Comparison of ENCODE assay signal across 22 cellular contexts in genomic region chr20:54726687-54727086, GRCh38.
A peak's percentile ranks its signal among the peaks of the same experiment; 100 is the strongest.
DNase-seq lines count a peak whose midpoint lies in the region; ATAC-seq and TF ChIP-seq lines count a peak whose summit lies in the region.
"Had no signal": no experiment of that assay in that cellular context is flagged by ENCODE, and none has a peak within 500 bp of the region (broad histone marks: within the 10 kb centered on the region; RNA-seq: fewer than 3 reads in every experiment).

No MANE protein-coding gene starts in this region.

- no TSS peak for BruUV-seq in A673 (replicated peaks; lab: Mats Ljungman, UMichigan)

- H3K36me3 ChIP-seq in A673 (ENCODE audit: insufficient read depth, low read length, poor library complexity, severe bottlenecking) (no peaks in the 10 kb centered on the region), RWPE2 (ENCODE audit: low read depth) (no peaks in the 10 kb centered on the region), spleen (no peaks in the 10 kb centered on the region)
- H3K36me3 ChIP-seq: suprapubic skin had no signal

- TF ChIP-seq CTCF in A673 (conservative IDR thresholded peaks at IDR 0.05; ENCODE audit: low read depth, low read length) (peak; percentile 25; the same call in 1 of the 2 replicates), NB4 (IDR thresholded peaks at IDR 0.05; ENCODE audit: low read depth, low read length) (no peak), RWPE2 (IDR thresholded peaks at IDR 0.05; ENCODE audit: poor library complexity, severe bottlenecking) (peak; percentile 33), spleen (IDR thresholded peaks at IDR 0.05 in 8 of 11, conservative IDR thresholded peaks at IDR 0.05 in 3 of 11) (no peak)

- CTCF ChIA-PET in A673 (lab: Charles Lee): no interaction called here

- no peak for TF ChIP-seq POLR2A in NB4 (IDR thresholded peaks at IDR 0.05; ENCODE audit: extremely low read depth, insufficient read length)
- TF ChIP-seq POLR2A in spleen (IDR thresholded peaks at IDR 0.05): no peak

- H3K4me3 ChIP-seq in A673 (ENCODE audit: low read depth, low read length, poor library complexity, severe bottlenecking) (no peak overlapping the region), NB4 (ENCODE audit: low read depth, low read length) (no peak overlapping the region), RWPE2 (ENCODE audit: severe bottlenecking) (no peak overlapping the region), spleen (no peak overlapping the region)
- H3K4me3 ChIP-seq: skin epidermis, suprapubic skin had no signal

- no peaks in the 10 kb centered on the region for H3K36me3 Mint-ChIP-seq in activated T-helper 2 cell treated with anti-CD3 and anti-CD28 coated beads, Interferon-gamma antibody, Interleukin-2, Interleukin-4, amounts not matched to agents 10 μg/mL and 5 μg/mL and 100 μg/mL, durations not matched to agents 14 hours and 24 hours and 36 hours (ENCODE audit: low read depth)
- H3K36me3 Mint-ChIP-seq: CD8-positive, alpha-beta T cell; naive thymus-derived CD8-positive, alpha-beta T cell had no signal

- peak; percentile 18 for DNase-seq in A673 (ENCODE audit: low spot score)
- peak; percentile 17 for DNase-seq in Daoy (ENCODE audit: low read depth)
- peak; percentile 22 for DNase-seq in NB4 (ENCODE audit: low read depth)
- DNase-seq in RWPE2 (ENCODE audit: low spot score): no peak
- no peak for DNase-seq in NCI-H748 (lab: John Stamatoyannopoulos, UW; ENCODE audit: unreplicated experiment)
- DNase-seq in spleen: no peak
- no peak for DNase-seq in medulla oblongata (ENCODE audit: extremely low spot score)
- no peak for DNase-seq in activated T-helper 2 cell treated with anti-CD3 and anti-CD28 coated beads, Interferon-gamma antibody, Interleukin-2, Interleukin-4, amounts not matched to agents 10 μg/mL and 5 μg/mL and 100 μg/mL, durations not matched to agents 14 hours and 24 hours and 36 hours (ENCODE audit: low spot score)
- DNase-seq: activated B cell treated with CpG ODN at 0.5 μM for 24 hours; amniotic stem cell; CD8-positive, alpha-beta T cell; central memory CD4-positive, alpha-beta T cell; effector CD4-positive, alpha-beta T cell; GOT3; mammary epithelial cell; naive thymus-derived CD8-positive, alpha-beta T cell; NCI-H1436; NCI-H510A; posterior cingulate gyrus; T-helper 1 cell had no signal

- peaks cover 14% of the 10 kb centered on the region for H3K9me3 Mint-ChIP-seq in activated T-helper 2 cell treated with anti-CD3 and anti-CD28 coated beads, Interferon-gamma antibody, Interleukin-2, Interleukin-4, amounts not matched to agents 10 μg/mL and 5 μg/mL and 100 μg/mL, durations not matched to agents 14 hours and 24 hours and 36 hours

- no peaks in the 10 kb centered on the region for H3K27me3 Mint-ChIP-seq in activated T-helper 2 cell treated with anti-CD3 and anti-CD28 coated beads, Interferon-gamma antibody, Interleukin-2, Interleukin-4, amounts not matched to agents 10 μg/mL and 5 μg/mL and 100 μg/mL, durations not matched to agents 14 hours and 24 hours and 36 hours (ENCODE audit: low read depth)
- H3K27me3 Mint-ChIP-seq: activated B cell treated with CpG ODN at 0.5 μM for 24 hours had no signal

- no peak overlapping the region for H3K4me3 Mint-ChIP-seq in activated T-helper 2 cell treated with anti-CD3 and anti-CD28 coated beads, Interferon-gamma antibody, Interleukin-2, Interleukin-4, amounts not matched to agents 10 μg/mL and 5 μg/mL and 100 μg/mL, durations not matched to agents 14 hours and 24 hours and 36 hours (ENCODE audit: low read depth)
- H3K4me3 Mint-ChIP-seq: activated B cell treated with CpG ODN at 0.5 μM for 24 hours; CD8-positive, alpha-beta T cell; naive thymus-derived CD8-positive, alpha-beta T cell had no signal

- H3K27ac ChIP-seq in A673 (ENCODE audit: low read depth, low read length, poor library complexity, severe bottlenecking): no peak overlapping the region
- no peak overlapping the region for H3K27ac ChIP-seq in RWPE2 (ENCODE audit: poor library complexity, severe bottlenecking)
- H3K27ac ChIP-seq in spleen: no peak overlapping the region
- H3K27ac ChIP-seq: skin epidermis, suprapubic skin had no signal

- ATAC-seq in RWPE2 (ENCODE audit: low read depth): 0 out of 3 replicates have a peak, but pooled peaks have one; percentile 20
- ATAC-seq: CD8-positive, alpha-beta T cell; naive thymus-derived CD8-positive, alpha-beta T cell had no signal

- H3K4me1 Mint-ChIP-seq in activated T-helper 2 cell treated with anti-CD3 and anti-CD28 coated beads, Interferon-gamma antibody, Interleukin-2, Interleukin-4, amounts not matched to agents 10 μg/mL and 5 μg/mL and 100 μg/mL, durations not matched to agents 14 hours and 24 hours and 36 hours (ENCODE audit: low read depth): no peaks in the 10 kb centered on the region
- H3K4me1 Mint-ChIP-seq: activated B cell treated with CpG ODN at 0.5 μM for 24 hours; naive thymus-derived CD8-positive, alpha-beta T cell had no signal

- POLR2A ChIA-PET in A673 (lab: Charles Lee; ENCODE audit: low non-redundant PET): no interaction called here

- H3K27ac Mint-ChIP-seq in activated T-helper 2 cell treated with anti-CD3 and anti-CD28 coated beads, Interferon-gamma antibody, Interleukin-2, Interleukin-4, amounts not matched to agents 10 μg/mL and 5 μg/mL and 100 μg/mL, durations not matched to agents 14 hours and 24 hours and 36 hours: no peak overlapping the region
- H3K27ac Mint-ChIP-seq: activated B cell treated with CpG ODN at 0.5 μM for 24 hours; CD8-positive, alpha-beta T cell; naive thymus-derived CD8-positive, alpha-beta T cell had no signal

- intact Hi-C loops in A673 (cut with micrococcal nuclease; ENCODE audit: unreplicated experiment): no loop called here
- intact Hi-C loops in spleen (cut with DNase I; ENCODE audit: low total_unique reads): no loop called here
- intact Hi-C loops in activated T-helper 2 cell treated with anti-CD3 and anti-CD28 coated beads, Interferon-gamma antibody, Interleukin-2, Interleukin-4, amounts not matched to agents 10 μg/mL and 5 μg/mL and 100 μg/mL, durations not matched to agents 14 hours and 24 hours and 36 hours (cut with micrococcal nuclease): no loop called here

- 55 to 72% (median 69%) methylated on average over 4 of the region's 4 CpGs for WGBS in spleen, 5 donors

- H3K4me1 ChIP-seq in A673 (ENCODE audit: insufficient read depth, low read length, poor library complexity, severe bottlenecking): no peaks in the 10 kb centered on the region
- H3K4me1 ChIP-seq in RWPE2 (ENCODE audit: insufficient read depth, poor library complexity, severe bottlenecking): no peaks in the 10 kb centered on the region
- no peaks in the 10 kb centered on the region for H3K4me1 ChIP-seq in spleen
- H3K4me1 ChIP-seq: suprapubic skin had no signal

- H3K27me3 ChIP-seq in A673 (replicated peaks; ENCODE audit: insufficient read depth, low read depth, low read length, poor library complexity): peaks cover 9% of the 10 kb centered on the region
- peaks cover 15% of the 10 kb centered on the region for H3K27me3 ChIP-seq in RWPE2 (ENCODE audit: insufficient read depth, poor library complexity, severe bottlenecking)
- no peaks in the 10 kb centered on the region for H3K27me3 ChIP-seq in spleen (replicated peaks in 1 of 7)
- H3K27me3 ChIP-seq: suprapubic skin had no signal

- H3K9me3 ChIP-seq in A673 (ENCODE audit: low read depth, low read length, poor library complexity, severe bottlenecking): no peaks in the 10 kb centered on the region
- H3K9me3 ChIP-seq in RWPE2 (ENCODE audit: severe bottlenecking): no peaks in the 10 kb centered on the region
- peaks cover 0 to 11% (median 0%) of the 10 kb centered on the region in 8 donors for H3K9me3 ChIP-seq in spleen
- H3K9me3 ChIP-seq: suprapubic skin had no signal

Comparison
In these comparisons a context has a peak if more than half of its experiments do, and no peak if none do; other contexts are left out.
1. DNase-seq: peak in A673 (single experiment), Daoy (single experiment) and NB4 (single experiment); none in RWPE2 (single experiment), NCI-H748 (single experiment), spleen (single experiment), medulla oblongata (single experiment) and activated T-helper 2 cell treated with anti-CD3 and anti-CD28 coated beads, Interferon-gamma antibody, Interleukin-2, Interleukin-4, amounts not matched to agents 10 μg/mL and 5 μg/mL and 100 μg/mL, durations not matched to agents 14 hours and 24 hours and 36 hours (single experiment).
2. CTCF ChIP-seq: peak in A673 (single experiment) and RWPE2 (single experiment); none in NB4 (single experiment) and spleen (0 of 11).